17 cellular contexts compared by ENCODE assay signal in genomic region chr2:238359403-238359802, GRCh38. TPM values are rescaled to one million over a fixed set of nuclear protein-coding genes. Genes with fewer than 3 reads are reported as not detected.
DNase-seq lines count a peak whose midpoint lies in the region; ATAC-seq and TF ChIP-seq lines count a peak whose summit lies in the region.
"Had no signal": no experiment of that assay in that cellular context is flagged by ENCODE, and none has a peak within 500 bp of the region (broad histone marks: within the 10 kb centered on the region; RNA-seq: fewer than 3 reads in every experiment).

No MANE protein-coding gene starts in this region.

- no peak overlapping the region for H2AFZ ChIP-seq in SK-N-SH (ENCODE audit: low read depth)
- H2AFZ ChIP-seq in mammary epithelial cell (ENCODE audit: low read depth, low read length), result no peak overlapping the region
- H2AFZ ChIP-seq: GM23338 had no signal

- BruUV-seq in mammary epithelial cell (replicated peaks; lab: Mats Ljungman, UMichigan), result no TSS peak

- H3K4me1 ChIP-seq in SK-N-SH (ENCODE audit: control insufficient read depth in 1 of 2, insufficient read depth in 2 of 2, low read depth in 1 of 2, low read length in 1 of 2) (no peaks in the 10 kb centered on the region), mammary epithelial cell (ENCODE audit: insufficient read depth, low read length) (no peaks in the 10 kb centered on the region)
- H3K4me1 ChIP-seq: BLaER1 had no signal

- H3K9me3 Mint-ChIP-seq in activated CD8-positive, alpha-beta memory T cell treated with anti-CD3 and anti-CD28 coated beads, Interleukin-2, amount 10 ng/mL, durations not matched to agents 7 days and 5 days (ENCODE audit: low read depth), result no peaks in the 10 kb centered on the region
- peaks cover 3% of the 10 kb centered on the region for H3K9me3 Mint-ChIP-seq in chondrocyte (ENCODE audit: low read depth)
- H3K9me3 Mint-ChIP-seq: CD14-positive monocyte; CD8-positive, alpha-beta T cell had no signal

- no peaks in the 10 kb centered on the region for H3K9me2 ChIP-seq in SK-N-SH

- in situ Hi-C loops in mammary epithelial cell (cut with MboI; ENCODE audit: low sequenced_read_pairs in 2 of 2), result loop anchor here in 1 of 2 donors (25.0 kb wide), 1 partner anchor 428 kb away; no protein-coding TSS in a partner anchor

- no peak overlapping the region for H3K9ac ChIP-seq in SK-N-SH
- no peak overlapping the region for H3K9ac ChIP-seq in mammary epithelial cell (ENCODE audit: insufficient read depth, low read length)
- H3K9ac ChIP-seq: BLaER1 had no signal

- ATAC-seq in SK-N-SH treated with all-trans-retinoic acid at 6 μM for 48 hours, result no peak
- no peak for ATAC-seq in activated CD8-positive, alpha-beta memory T cell treated with anti-CD3 and anti-CD28 coated beads, Interleukin-2, amount 10 ng/mL, durations not matched to agents 7 days and 5 days
- ATAC-seq: CD8-positive, alpha-beta T cell; GM23338 had no signal

- CTCF ChIA-PET in SK-N-SH (lab: Yijun Ruan, JAX), result interaction anchor here (2.8 kb wide), 1 partner anchor 8 kb away, joined by 22 read pairs; no protein-coding TSS in a partner anchor
- CTCF ChIA-PET in activated CD8-positive, alpha-beta memory T cell treated with anti-CD3 and anti-CD28 coated beads, Interleukin-2, amount 10 ng/mL, durations not matched to agents 7 days and 5 days (lab: Charles Lee), result no interaction called here
- CTCF ChIA-PET in mammary epithelial cell (lab: Charles Lee; ENCODE audit: low non-redundant PET), result no interaction called here

- H3K36me3 ChIP-seq in SK-N-SH (replicated peaks in 1 of 2; ENCODE audit: control insufficient read depth in 1 of 2, insufficient read depth in 2 of 2, low read length in 1 of 2), result peaks cover 24 to 45% of the 10 kb centered on the region in 2 experiments
- no peaks in the 10 kb centered on the region for H3K36me3 ChIP-seq in mammary epithelial cell (ENCODE audit: insufficient read depth, low read length)

- H3K4me3 ChIP-seq in SK-N-SH (ENCODE audit: low read depth in 2 of 2, low read length in 1 of 2), result no peak overlapping the region
- no peak overlapping the region for H3K4me3 ChIP-seq in dorsolateral prefrontal cortex
- no peak overlapping the region for H3K4me3 ChIP-seq in mammary epithelial cell (replicated peaks in 1 of 3; ENCODE audit: insufficient read depth in 1 of 3, low read depth in 2 of 3, low read length in 3 of 3)
- H3K4me3 ChIP-seq: BLaER1, GM23338 had no signal

- 84% methylated on average over 3 of the region's 3 CpGs for WGBS in SK-N-SH (ENCODE audit: low lambda C conversion rate)
- WGBS in mammary epithelial cell (ENCODE audit: low coverage, missing lambda C conversion rate), result 94% methylated on average over 3 of the region's 3 CpGs

- H4K20me1 ChIP-seq in SK-N-SH (ENCODE audit: insufficient read depth), result no peaks in the 10 kb centered on the region
- no peaks in the 10 kb centered on the region for H4K20me1 ChIP-seq in mammary epithelial cell (ENCODE audit: insufficient read depth, low read length)
- H4K20me1 ChIP-seq: BLaER1 had no signal

- DNase-seq in SK-N-SH (no peak), dorsolateral prefrontal cortex (no peak), chondrocyte (ENCODE audit: low spot score) (no peak), mammary epithelial cell (no peak)
- DNase-seq in activated CD8-positive, alpha-beta memory T cell treated with anti-CD3 and anti-CD28 coated beads, Interleukin-2, amount 10 ng/mL, durations not matched to agents 7 days and 5 days, result no peak
- DNase-seq in activated CD8-positive, alpha-beta memory T cell treated with anti-CD3 and anti-CD28 coated beads for 24 hours, result no peak
- DNase-seq: Calu3; CD8-positive, alpha-beta T cell; DMS79 treated with DMSO at 0.1 percent for 48 hours; GF-D8; HCEC 1CT had no signal

- peak overlapping the region; percentile 34 for H3K27ac Mint-ChIP-seq in activated CD8-positive, alpha-beta memory T cell treated with anti-CD3 and anti-CD28 coated beads, Interleukin-2, amount 10 ng/mL, durations not matched to agents 7 days and 5 days
- H3K27ac Mint-ChIP-seq in chondrocyte (ENCODE audit: unreplicated experiment), result no peak overlapping the region
- H3K27ac Mint-ChIP-seq: CD14-positive monocyte; CD8-positive, alpha-beta T cell; GM23338 had no signal

- H3K27me3 Mint-ChIP-seq in activated CD8-positive, alpha-beta memory T cell treated with anti-CD3 and anti-CD28 coated beads, Interleukin-2, amount 10 ng/mL, durations not matched to agents 7 days and 5 days, result no peaks in the 10 kb centered on the region
- no peaks in the 10 kb centered on the region for H3K27me3 Mint-ChIP-seq in chondrocyte (ENCODE audit: low read depth)

- no peak overlapping the region for H3K27ac ChIP-seq in SK-N-SH (ENCODE audit: low read depth in 2 of 2, low read length in 1 of 2)
- peak overlapping the region in 36 of 59 donors; percentile 2 to 75 (median 52) for H3K27ac ChIP-seq in dorsolateral prefrontal cortex
- no peak overlapping the region for H3K27ac ChIP-seq in mammary epithelial cell (ENCODE audit: insufficient read depth, low read depth, low read length)
- H3K27ac ChIP-seq: 22Rv1, BLaER1, HL-60 had no signal

- dilution Hi-C loops in mammary epithelial cell (cut with HindIII; ENCODE audit: low sequenced_read_pairs), result no loop called here

- H3K79me2 ChIP-seq in SK-N-SH (ENCODE audit: insufficient read depth) (no peaks in the 10 kb centered on the region), mammary epithelial cell (ENCODE audit: insufficient read depth, low read length) (no peaks in the 10 kb centered on the region)

- no peak for TF ChIP-seq EP300 in SK-N-SH (IDR thresholded peaks at IDR 0.05; ENCODE audit: borderline replicate concordance in 1 of 2, low read depth in 1 of 2, low read length in 1 of 2)

- H3K9me3 ChIP-seq in SK-N-SH (no peaks in the 10 kb centered on the region), mammary epithelial cell (replicated peaks; ENCODE audit: insufficient read depth, low read length) (no peaks in the 10 kb centered on the region)
- H3K9me3 ChIP-seq: BLaER1 had no signal

- H3K27me3 ChIP-seq in SK-N-SH (ENCODE audit: insufficient read depth) (no peaks in the 10 kb centered on the region), dorsolateral prefrontal cortex (no peaks in the 10 kb centered on the region), mammary epithelial cell (ENCODE audit: insufficient read depth, low read length) (no peaks in the 10 kb centered on the region)
- H3K27me3 ChIP-seq: BLaER1 had no signal

- no peak overlapping the region for H3K4me3 Mint-ChIP-seq in activated CD8-positive, alpha-beta memory T cell treated with anti-CD3 and anti-CD28 coated beads, Interleukin-2, amount 10 ng/mL, durations not matched to agents 7 days and 5 days
- no peak overlapping the region for H3K4me3 Mint-ChIP-seq in chondrocyte (ENCODE audit: unreplicated experiment)
- H3K4me3 Mint-ChIP-seq: CD14-positive monocyte; CD8-positive, alpha-beta T cell; GM23338 had no signal

- TF ChIP-seq RAD21 in SK-N-SH (IDR thresholded peaks at IDR 0.05; ENCODE audit: low read length), result no peak

- H3F3A ChIP-seq in SK-N-SH (replicated peaks; ENCODE audit: insufficient read depth), result peaks cover 4% of the 10 kb centered on the region

- H3K4me2 ChIP-seq in SK-N-SH (no peak overlapping the region), mammary epithelial cell (ENCODE audit: insufficient read depth, low read depth, low read length) (no peak overlapping the region)
- H3K4me2 ChIP-seq: BLaER1, GM23338 had no signal

- POLR2A ChIA-PET in SK-N-SH (lab: Yijun Ruan, JAX), result no interaction called here

- intact Hi-C loops in dorsolateral prefrontal cortex (cut with DNase I) (loop anchor here (5.0 to 10.0 kb wide), 2 partner anchors 425 to 1783 kb away; partner anchors contain the start of gene OTOS (in 1 of the 2)), mammary epithelial cell (cut with micrococcal nuclease) (loop anchor here (5.0 kb wide), 1 partner anchor 748 kb away; no protein-coding TSS in a partner anchor)

- TF ChIP-seq CTCF in SK-N-SH (IDR thresholded peaks at IDR 0.05) (no peak), dorsolateral prefrontal cortex (IDR thresholded peaks at IDR 0.05 in 54 of 56, conservative IDR thresholded peaks at IDR 0.05 in 2 of 56; ENCODE audit: low read depth in 1 of 56, partially characterized antibody in 56 of 56) (no peak), chondrocyte (IDR thresholded peaks at IDR 0.05) (no peak), mammary epithelial cell (conservative IDR thresholded peaks at IDR 0.05 in 1 of 2, IDR thresholded peaks at IDR 0.05 in 1 of 2; ENCODE audit: extremely low read depth in 1 of 2, insufficient read depth in 1 of 2, low read depth in 1 of 2, low read length in 2 of 2) (no peak)

- peaks cover 30% of the 10 kb centered on the region for H3K4me1 Mint-ChIP-seq in activated CD8-positive, alpha-beta memory T cell treated with anti-CD3 and anti-CD28 coated beads, Interleukin-2, amount 10 ng/mL, durations not matched to agents 7 days and 5 days
- H3K4me1 Mint-ChIP-seq in chondrocyte (ENCODE audit: low read depth), result peaks cover 7% of the 10 kb centered on the region
- H3K4me1 Mint-ChIP-seq: GM23338 had no signal

- H3K36me3 Mint-ChIP-seq in activated CD8-positive, alpha-beta memory T cell treated with anti-CD3 and anti-CD28 coated beads, Interleukin-2, amount 10 ng/mL, durations not matched to agents 7 days and 5 days, result no peaks in the 10 kb centered on the region
- peaks cover 20% of the 10 kb centered on the region for H3K36me3 Mint-ChIP-seq in chondrocyte (ENCODE audit: low read depth)

TF ChIP-seq in SK-N-SH treated with all-trans-retinoic acid at 6 μM for 48 hours, 23 proteins besides CTCF, POLR2A, EP300 and RAD21:
- TF ChIP-seq CSDC2 (CRISPR knock-in tag; IDR thresholded peaks at IDR 0.05) (no peak), ZNF8 (CRISPR knock-in tag; IDR thresholded peaks at IDR 0.05) (peak; percentile 96), ISL1 (CRISPR knock-in tag; IDR thresholded peaks at IDR 0.05) (no peak), GLIS3 (CRISPR knock-in tag; IDR thresholded peaks at IDR 0.05) (no peak)

TF ChIP-seq in SK-N-SH, 30 proteins besides CTCF, POLR2A, EP300 and RAD21 (continues in another document):
- no peak for TF ChIP-seq TCF12 (IDR thresholded peaks at IDR 0.05)
- TF ChIP-seq ELF1 (IDR thresholded peaks at IDR 0.05), result no peak
- no peak for TF ChIP-seq MAX (IDR thresholded peaks at IDR 0.05; ENCODE audit: low read depth)

RNA-seq across cellular contexts. Expression of gene TRAF3IP1, which starts 39.1 kb away (rescaled TPM):
- 9.7 and 15.0 TPM in 2 replicates for polyA plus RNA-seq in SK-N-SH (2012; rRNA removed)
- 10.3 and 11.6 TPM in 2 replicates for polyA plus RNA-seq in SK-N-SH (2012; cell fraction: cytosol; rRNA removed)
- polyA plus RNA-seq in SK-N-SH (2012; cell fraction: nucleus; rRNA removed), result 11.8 and 14.0 TPM in 2 replicates
- 1 to 10 TPM; 6.8 to 8.8 TPM for total RNA-seq in activated CD8-positive, alpha-beta memory T cell treated with anti-CD3 and anti-CD28 coated beads, Interleukin-2, amount 10 ng/mL, durations not matched to agents 7 days and 5 days
- 10 to 100 TPM; 17.6 to 47.3 (median 30.2) TPM for total RNA-seq in dorsolateral prefrontal cortex
- total RNA-seq in chondrocyte, result 15.1 to 21.1 TPM (median 15.8 TPM) in 3 replicates
- total RNA-seq in mammary epithelial cell, result 10 to 100 TPM in 1 of 2 donors, 1 to 10 TPM in 1; 7.0 to 18.1 TPM
- polyA plus RNA-seq in mammary epithelial cell, result 4.9 TPM
- 8.7 TPM for polyA minus RNA-seq in mammary epithelial cell

Comparison
In these comparisons a context has a peak if more than half of its experiments do, and no peak if none do; other contexts are left out.
1. H3K27ac ChIP-seq: peak in dorsolateral prefrontal cortex (36 of 59); none in SK-N-SH (0 of 2) and mammary epithelial cell (single experiment).